In genomic region chr13:33185853-33186252, GRCh38 we compare ENCODE assay signal across 20 cellular contexts.
A peak's percentile ranks its signal among the peaks of the same experiment; 100 is the strongest.
DNase-seq lines count a peak whose midpoint lies in the region; ATAC-seq, FAIRE-seq and TF ChIP-seq lines count a peak whose summit lies in the region.
"Had no signal": no experiment of that assay in that cellular context is flagged by ENCODE, and none has a peak within 500 bp of the region (broad histone marks: within the 10 kb centered on the region; RNA-seq: fewer than 3 reads in every experiment).

No MANE protein-coding gene starts in this region.

- H3K27ac ChIP-seq in BLaER1 (no peak overlapping the region), astrocyte (ENCODE audit: low read depth, low read length) (peak overlapping the region; percentile 93), right atrium auricular region (peak overlapping the region; percentile 53 to 56), psoas muscle (peak overlapping the region; percentile 14), substantia nigra (ENCODE audit: low read depth, low read length, poor library complexity, severe bottlenecking) (no peak overlapping the region)
- H3K27ac ChIP-seq: HL-60 had no signal

- peak overlapping the region; percentile 45 for H3K4me3 Mint-ChIP-seq in astrocyte (ENCODE audit: unreplicated experiment)
- H3K4me3 Mint-ChIP-seq: naive thymus-derived CD8-positive, alpha-beta T cell; T-helper 1 cell treated with Interleukin-12 subunit alpha and Interleukin-12 subunit beta and Interleukin-4 antibody, amounts not matched to agents 30 μg/mL and 1 μg/mL, for 36 hours had no signal

- H4K20me1 ChIP-seq in BLaER1 (no peaks in the 10 kb centered on the region), astrocyte (ENCODE audit: insufficient read depth, low read length) (no peaks in the 10 kb centered on the region)

- intact Hi-C loops in psoas muscle (cut with DNase I) = no loop called here

- H3K4me3 ChIP-seq in BLaER1 (no peak overlapping the region), astrocyte (ENCODE audit: insufficient read depth, low read depth, low read length) (no peak overlapping the region), right atrium auricular region (no peak overlapping the region), psoas muscle (no peak overlapping the region)
- H3K4me3 ChIP-seq: Peyer's patch, skin epidermis had no signal

- no peaks in the 10 kb centered on the region for H3K9me3 Mint-ChIP-seq in astrocyte (ENCODE audit: unreplicated experiment)
- H3K9me3 Mint-ChIP-seq: naive thymus-derived CD8-positive, alpha-beta T cell; T-helper 1 cell treated with Interleukin-12 subunit alpha and Interleukin-12 subunit beta and Interleukin-4 antibody, amounts not matched to agents 30 μg/mL and 1 μg/mL, for 36 hours had no signal

- peaks cover 4% of the 10 kb centered on the region for H3K36me3 Mint-ChIP-seq in astrocyte (ENCODE audit: low read depth, unreplicated experiment)
- H3K36me3 Mint-ChIP-seq: naive thymus-derived CD8-positive, alpha-beta T cell had no signal

- H3K4me2 ChIP-seq in BLaER1 = peak overlapping the region; percentile 17; the same call in 1 of the 2 replicates
- H3K4me2 ChIP-seq in astrocyte (ENCODE audit: low read length) = peak overlapping the region; percentile 71

- no peaks in the 10 kb centered on the region for H3K36me3 ChIP-seq in BLaER1
- H3K36me3 ChIP-seq in astrocyte (ENCODE audit: insufficient read depth, low read length) = no peaks in the 10 kb centered on the region
- no peaks in the 10 kb centered on the region for H3K36me3 ChIP-seq in right atrium auricular region
- H3K36me3 ChIP-seq in psoas muscle (ENCODE audit: insufficient read depth in 1 of 2, low read depth in 1 of 2) = no peaks in the 10 kb centered on the region
- H3K36me3 ChIP-seq: Peyer's patch had no signal

- H3K27ac Mint-ChIP-seq in astrocyte (ENCODE audit: unreplicated experiment) = peak overlapping the region; percentile 97
- H3K27ac Mint-ChIP-seq: naive thymus-derived CD8-positive, alpha-beta T cell had no signal

- ATAC-seq in psoas muscle (no peak), GM21529 (IDR thresholded peaks at IDR 0.05; ENCODE audit: unreplicated experiment) (no peak)
- ATAC-seq: left colon; naive thymus-derived CD8-positive, alpha-beta T cell had no signal

- peak; percentile 23 for FAIRE-seq in astrocyte (lab: Jason Lieb, UNC)
- FAIRE-seq: D721Med had no signal

- peaks cover 63% of the 10 kb centered on the region for H3K4me1 Mint-ChIP-seq in astrocyte (ENCODE audit: low read depth, unreplicated experiment)

- no peak for TF ChIP-seq CTCF in astrocyte (IDR thresholded peaks at IDR 0.05; ENCODE audit: insufficient read depth, low read depth, low read length)
- TF ChIP-seq CTCF in right atrium auricular region (IDR thresholded peaks at IDR 0.05) = no peak
- no peak for TF ChIP-seq CTCF in psoas muscle (IDR thresholded peaks at IDR 0.05)

- H2AFZ ChIP-seq in astrocyte (ENCODE audit: low read depth, low read length) = no peak overlapping the region

- H3K9me3 ChIP-seq in BLaER1 = no peaks in the 10 kb centered on the region
- H3K9me3 ChIP-seq in astrocyte (ENCODE audit: insufficient read depth, low read depth, low read length) = no peaks in the 10 kb centered on the region
- no peaks in the 10 kb centered on the region for H3K9me3 ChIP-seq in right atrium auricular region
- no peaks in the 10 kb centered on the region for H3K9me3 ChIP-seq in psoas muscle
- H3K9me3 ChIP-seq: Peyer's patch had no signal

- H3K79me2 ChIP-seq in astrocyte (ENCODE audit: insufficient read depth, low read length) = peaks cover 79% of the 10 kb centered on the region

- no peaks in the 10 kb centered on the region for H3K27me3 ChIP-seq in BLaER1
- H3K27me3 ChIP-seq in astrocyte (ENCODE audit: insufficient read depth, low read length) = no peaks in the 10 kb centered on the region
- H3K27me3 ChIP-seq in right atrium auricular region = no peaks in the 10 kb centered on the region
- H3K27me3 ChIP-seq in psoas muscle (ENCODE audit: insufficient read depth in 3 of 3, low read length in 2 of 3) = no peaks in the 10 kb centered on the region
- H3K27me3 ChIP-seq: Peyer's patch had no signal

- H3K9ac ChIP-seq in BLaER1 (no peak overlapping the region), astrocyte (ENCODE audit: low read length) (peak overlapping the region; percentile 80)

- peaks cover 32% of the 10 kb centered on the region for H3K4me1 ChIP-seq in BLaER1
- H3K4me1 ChIP-seq in astrocyte (ENCODE audit: insufficient read depth, low read length) = peaks cover 57% of the 10 kb centered on the region
- H3K4me1 ChIP-seq in right atrium auricular region = peaks cover 0 to 96% of the 10 kb centered on the region in 2 donors
- no peaks in the 10 kb centered on the region for H3K4me1 ChIP-seq in psoas muscle

- peak; percentile 67 for DNase-seq in astrocyte (ENCODE audit: low read depth)
- DNase-seq in right atrium auricular region (ENCODE audit: low spot score) = no peak
- no peak for DNase-seq in psoas muscle
- no peak for DNase-seq in NK-92 treated with Interleukin-12 subunit alpha and Interleukin-12 subunit beta, amount 100 ng/mL, for 24 hours (lab: John Stamatoyannopoulos, UW)
- DNase-seq in substantia nigra (lab: John Stamatoyannopoulos, UW) = no peak
- no peak for DNase-seq in stimulated activated CD4-positive, alpha-beta T cell treated with anti-CD3 and anti-CD28 coated beads, Interleukin-2, amount 100 ng/mL, for 48 hours
- DNase-seq: activated CD4-positive, alpha-beta T cell treated with anti-CD3 and anti-CD28 coated beads for 4 hours; anterior cingulate cortex; HCEC 1CT; left colon; naive thymus-derived CD8-positive, alpha-beta T cell; NCI-H2029 treated with DMSO at 0.1 percent for 48 hours; NCI-H526 treated with DMSO at 0.1 percent for 48 hours; Peyer's patch had no signal

- no peaks in the 10 kb centered on the region for H3K27me3 Mint-ChIP-seq in astrocyte (ENCODE audit: low read depth, unreplicated experiment)

- 73 to 85% (median 81%) methylated on average over 6 of the region's 6 CpGs for WGBS in psoas muscle, 3 donors

Comparison
In these comparisons a context has a peak if more than half of its experiments do, and no peak if none do; other contexts are left out.
1. H3K27ac ChIP-seq: peak in astrocyte (single experiment), right atrium auricular region (2 of 2) and psoas muscle (single experiment); none in BLaER1 (single experiment) and substantia nigra (single experiment).